ENCODE assay signal across 12 cellular contexts in the genomic region with DNA sequence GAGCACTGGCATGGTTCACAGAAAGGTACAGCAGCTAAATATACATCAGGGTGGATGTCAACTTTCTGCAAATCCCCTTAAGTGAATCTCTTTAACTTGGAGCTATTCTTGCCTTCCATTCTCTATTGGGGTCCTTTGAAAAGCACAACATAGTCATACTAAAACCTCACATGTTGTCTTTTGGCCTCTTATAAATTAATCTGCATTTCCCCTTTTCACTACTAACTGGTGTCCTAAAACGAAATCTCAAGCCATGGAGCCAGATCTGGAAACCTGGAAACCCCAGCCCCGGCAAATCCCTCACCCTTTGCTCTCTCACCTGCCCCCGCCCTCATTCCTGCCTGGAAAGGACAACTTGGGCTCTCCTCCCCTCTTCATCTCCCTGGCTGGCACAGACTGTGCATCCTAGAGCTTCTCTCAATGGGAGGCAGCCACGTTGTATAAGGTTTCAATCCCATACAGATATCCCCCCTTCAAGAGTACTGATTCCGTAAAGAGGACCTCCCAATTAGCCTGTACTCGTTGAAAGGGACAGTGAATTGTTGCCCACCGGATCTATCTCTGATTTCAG. TPM values are rescaled to one million over a fixed set of nuclear protein-coding genes. Genes with fewer than 3 reads are reported as not detected.
DNase-seq lines count a peak whose midpoint lies in the region; ATAC-seq and TF ChIP-seq lines count a peak whose summit lies in the region.
"Had no signal": no experiment of that assay in that cellular context is flagged by ENCODE, and none has a peak within 500 bp of the region (broad histone marks: within the 10 kb centered on the region; RNA-seq: fewer than 3 reads in every experiment).

No MANE protein-coding gene starts in this region.

- H3K27ac ChIP-seq in RWPE2 (ENCODE audit: poor library complexity, severe bottlenecking) (no peak overlapping the region), iPS-18a (ENCODE audit: low read length) (no peak overlapping the region), substantia nigra (ENCODE audit: low read depth, low read length, poor library complexity, severe bottlenecking) (peak overlapping the region; percentile 81), A673 (ENCODE audit: low read depth, low read length, poor library complexity, severe bottlenecking) (no peak overlapping the region)

- CTCF ChIA-PET in A673 (lab: Charles Lee): no interaction called here

- H3K9ac ChIP-seq in iPS-18a (ENCODE audit: low read length): no peak overlapping the region

- peak overlapping the region; percentile 64 for H3K4me3 ChIP-seq in RWPE2 (ENCODE audit: severe bottlenecking)
- H3K4me3 ChIP-seq in iPS-18a (ENCODE audit: low read length): peak overlapping the region; percentile 82
- no peak overlapping the region for H3K4me3 ChIP-seq in A673 (ENCODE audit: low read depth, low read length, poor library complexity, severe bottlenecking)

- H3K9me3 ChIP-seq in RWPE2 (ENCODE audit: severe bottlenecking) (no peaks in the 10 kb centered on the region), iPS-18a (ENCODE audit: control insufficient read depth, low read depth, low read length) (no peaks in the 10 kb centered on the region), A673 (ENCODE audit: low read depth, low read length, poor library complexity, severe bottlenecking) (no peaks in the 10 kb centered on the region)

- TF ChIP-seq CTCF in RWPE2 (IDR thresholded peaks at IDR 0.05; ENCODE audit: poor library complexity, severe bottlenecking) (no peak), A673 (conservative IDR thresholded peaks at IDR 0.05; ENCODE audit: low read depth, low read length) (no peak)

- DNase-seq in DMS53 (lab: John Stamatoyannopoulos, UW): peak; percentile 63
- no peak for DNase-seq in DMS53 treated with DMSO at 0.1 percent for 48 hours (lab: John Stamatoyannopoulos, UW; ENCODE audit: unreplicated experiment)
- no peak for DNase-seq in RWPE2 (ENCODE audit: low spot score)
- peak in 2 of 49 donors; percentile 10 to 32 for DNase-seq in substantia nigra (lab: John Stamatoyannopoulos, UW)
- DNase-seq in KG1 (lab: John Stamatoyannopoulos, UW): no peak
- no peak for DNase-seq in A673 (ENCODE audit: low spot score)
- DNase-seq: 8988T had no signal

- intact Hi-C loops in A673 (cut with micrococcal nuclease; ENCODE audit: unreplicated experiment): no loop called here

- H3K27me3 ChIP-seq in RWPE2 (ENCODE audit: insufficient read depth, poor library complexity, severe bottlenecking): no peaks in the 10 kb centered on the region
- peaks cover 32% of the 10 kb centered on the region for H3K27me3 ChIP-seq in iPS-18a (ENCODE audit: control insufficient read depth, insufficient read depth, low read length)
- H3K27me3 ChIP-seq in A673 (replicated peaks; ENCODE audit: insufficient read depth, low read depth, low read length, poor library complexity): peaks cover 19% of the 10 kb centered on the region

- ATAC-seq in RWPE2 (ENCODE audit: low read depth) (no peak), HG02973 (IDR thresholded peaks at IDR 0.05; ENCODE audit: unreplicated experiment) (no peak)
- ATAC-seq: activated naive CD8-positive, alpha-beta T cell treated with anti-CD3 and anti-CD28 coated beads, Interleukin-2, amount 50 U/mL, for 24 hours; HCT116; sciatic nerve had no signal

- POLR2A ChIA-PET in A673 (lab: Charles Lee; ENCODE audit: low non-redundant PET): no interaction called here

- BruUV-seq in A673 (replicated peaks; lab: Mats Ljungman, UMichigan): no TSS peak

- H3K36me3 ChIP-seq in RWPE2 (ENCODE audit: low read depth) (peaks cover 12% of the 10 kb centered on the region), iPS-18a (ENCODE audit: control insufficient read depth, low read depth, low read length) (no peaks in the 10 kb centered on the region), A673 (ENCODE audit: insufficient read depth, low read length, poor library complexity, severe bottlenecking) (no peaks in the 10 kb centered on the region)

- no peaks in the 10 kb centered on the region for H3K4me1 ChIP-seq in RWPE2 (ENCODE audit: insufficient read depth, poor library complexity, severe bottlenecking)
- H3K4me1 ChIP-seq in iPS-18a (ENCODE audit: control insufficient read depth, low read depth, low read length): peaks cover 7% of the 10 kb centered on the region
- H3K4me1 ChIP-seq in A673 (ENCODE audit: insufficient read depth, low read length, poor library complexity, severe bottlenecking): no peaks in the 10 kb centered on the region

RNA-seq across cellular contexts. Expression of a gene that starts 1.5 kb away (rescaled TPM):
- 0.17 TPM in 1 of 2 replicates, not detected in the other for total RNA-seq in A673 (2021)
